21 cellular contexts compared by ENCODE assay signal in genomic region chr4:166499820-166500219, GRCh38.
A peak's percentile ranks its signal among the peaks of the same experiment; 100 is the strongest.
DNase-seq lines count a peak whose midpoint lies in the region; ATAC-seq and TF ChIP-seq lines count a peak whose summit lies in the region.
"Had no signal": no experiment of that assay in that cellular context is flagged by ENCODE, and none has a peak within 500 bp of the region (broad histone marks: within the 10 kb centered on the region; RNA-seq: fewer than 3 reads in every experiment).

No MANE protein-coding gene starts in this region.

- H3K36me3 ChIP-seq in osteoblast (ENCODE audit: insufficient read depth, low read length), result no peaks in the 10 kb centered on the region
- H3K36me3 ChIP-seq: thyroid gland had no signal

- peak; percentile 4 to 11 for DNase-seq in NOMO-1 (lab: John Stamatoyannopoulos, UW; ENCODE audit: unreplicated experiment in 2 of 2)
- DNase-seq in NOMO-1 treated with dmso at 0.1 percent for 144 hours (lab: John Stamatoyannopoulos, UW; ENCODE audit: unreplicated experiment), result no peak
- peak; percentile 63 to 64 for DNase-seq in Kasumi-1 (lab: John Stamatoyannopoulos, UW)
- peak; percentile 24 for DNase-seq in SKM-1 (lab: John Stamatoyannopoulos, UW; ENCODE audit: unreplicated experiment)
- no peak for DNase-seq in osteoblast (ENCODE audit: insufficient read length, low spot score, missing footprints)
- no peak for DNase-seq in NCI-H2196 (lab: John Stamatoyannopoulos, UW; ENCODE audit: unreplicated experiment)
- DNase-seq in NCI-H1930 (lab: John Stamatoyannopoulos, UW), result no peak
- DNase-seq: activated CD4-positive, alpha-beta T cell treated with anti-CD3 and anti-CD28 coated beads for 4 hours; C1 segment of cervical spinal cord; DMS153; erythroblast; glutamatergic neuron; immature natural killer cell; NCI-H446; right cardiac atrium; stimulated activated CD4-positive, alpha-beta T cell treated with anti-CD3 and anti-CD28 coated beads, Interleukin-15, amount 100 ng/mL, for 24 hours; stimulated activated naive B cell treated with anti-CD40 and anti-IgM and Interleukin-4, amounts not matched to agents 10 μg/mL and 1 μg/mL and 100 μg/mL, for 72 hours; T1000; thyroid gland had no signal

- H4K20me1 ChIP-seq in osteoblast (ENCODE audit: insufficient read depth, low read length), result no peaks in the 10 kb centered on the region

- TF ChIP-seq CTCF in osteoblast (IDR thresholded peaks at IDR 0.05; ENCODE audit: extremely low read depth, low read depth, low read length), result no peak

- no peak overlapping the region for H3K4me2 ChIP-seq in osteoblast (ENCODE audit: insufficient read depth, low read length)

- H3K4me3 ChIP-seq in osteoblast (ENCODE audit: insufficient read depth, low read length), result no peak overlapping the region
- H3K4me3 ChIP-seq: thyroid gland had no signal

- no peak for TF ChIP-seq POLR2A in GM18505 (IDR thresholded peaks at IDR 0.05; ENCODE audit: borderline replicate concordance, extremely low read depth, insufficient read depth, insufficient read length)

- no peak overlapping the region for H3K27ac ChIP-seq in osteoblast (ENCODE audit: low read depth, low read length)
- H3K27ac ChIP-seq: thyroid gland had no signal

- H3K9me3 ChIP-seq in osteoblast (ENCODE audit: low read depth, low read length), result no peaks in the 10 kb centered on the region
- H3K9me3 ChIP-seq: thyroid gland had no signal

- H2AFZ ChIP-seq in osteoblast (ENCODE audit: low read length), result peak overlapping the region; percentile 48

- H3K79me2 ChIP-seq in osteoblast (ENCODE audit: insufficient read depth, low read length), result no peaks in the 10 kb centered on the region

- no peak for ATAC-seq in GM18505 (IDR thresholded peaks at IDR 0.05; ENCODE audit: unreplicated experiment)
- ATAC-seq: HCT116; right cardiac atrium; stimulated activated naive B cell treated with anti-CD40 and anti-IgM and Interleukin-4, amounts not matched to agents 10 μg/mL and 1 μg/mL and 100 μg/mL, for 72 hours had no signal

- H3K4me1 ChIP-seq in osteoblast (ENCODE audit: insufficient read depth, low read length), result no peaks in the 10 kb centered on the region
- H3K4me1 ChIP-seq: thyroid gland had no signal

- H3K27me3 ChIP-seq in osteoblast (ENCODE audit: insufficient read depth, low read length), result no peaks in the 10 kb centered on the region
- H3K27me3 ChIP-seq: thyroid gland had no signal

Comparison
In these comparisons a context has a peak if more than half of its experiments do, and no peak if none do; other contexts are left out.
1. DNase-seq: peak in NOMO-1 (2 of 2), Kasumi-1 (2 of 2) and SKM-1 (single experiment); none in NOMO-1 treated with dmso at 0.1 percent for 144 hours (single experiment), osteoblast (single experiment), NCI-H2196 (single experiment) and NCI-H1930 (0 of 2).